ENCODE assay signal across 11 cellular contexts in genomic region chr4:139857021-139857420, GRCh38.
DNase-seq lines count a peak whose midpoint lies in the region; ATAC-seq and TF ChIP-seq lines count a peak whose summit lies in the region.
"Had no signal": no experiment of that assay in that cellular context is flagged by ENCODE, and none has a peak within 500 bp of the region (broad histone marks: within the 10 kb centered on the region; RNA-seq: fewer than 3 reads in every experiment).

No MANE protein-coding gene starts in this region.

- H3K9me3 Mint-ChIP-seq in neural crest cell = no peaks in the 10 kb centered on the region

- H3K27me3 Mint-ChIP-seq in neural crest cell (ENCODE audit: low read depth) = no peaks in the 10 kb centered on the region

- peak; percentile 51 for DNase-seq in HuH-7 (ENCODE audit: low spot score)
- peak; percentile 19 for DNase-seq in NCI-H510A (lab: John Stamatoyannopoulos, UW)
- peak; percentile 35 for DNase-seq in astrocyte of the hippocampus (ENCODE audit: low read depth, low spot score)
- no peak for DNase-seq in neural crest cell (ENCODE audit: low read depth, low spot score)
- no peak for DNase-seq in superior temporal gyrus (ENCODE audit: extremely low spot score)
- no peak for DNase-seq in 8988T
- DNase-seq: GOT3; stimulated activated CD4-positive, alpha-beta T cell treated with anti-CD3 and anti-CD28 coated beads, Interleukin-4, amount 100 ng/mL, for 4 hours had no signal

- peaks cover 53% of the 10 kb centered on the region for H3K4me1 Mint-ChIP-seq in neural crest cell

- peak overlapping the region; percentile 12 for H3K27ac Mint-ChIP-seq in neural crest cell (ENCODE audit: unreplicated experiment)

- ATAC-seq in GM18517 (IDR thresholded peaks at IDR 0.05; ENCODE audit: unreplicated experiment) = no peak
- no peak for ATAC-seq in HG03354 (IDR thresholded peaks at IDR 0.05; ENCODE audit: poor library complexity, severe bottlenecking, unreplicated experiment)
- ATAC-seq: activated naive CD4-positive, alpha-beta T cell treated with anti-CD3 and anti-CD28 coated beads, Interleukin-2, amount 50 U/mL, for 72 hours had no signal

- peaks cover 4% of the 10 kb centered on the region for H3K36me3 Mint-ChIP-seq in neural crest cell (ENCODE audit: low read depth)

- H3K4me3 Mint-ChIP-seq in neural crest cell = peak overlapping the region; percentile 55

- TF ChIP-seq CTCF in neural crest cell (conservative IDR thresholded peaks at IDR 0.05) = no peak

Comparison
In these comparisons a context has a peak if more than half of its experiments do, and no peak if none do; other contexts are left out.
1. DNase-seq: peak in HuH-7 (single experiment), NCI-H510A (single experiment) and astrocyte of the hippocampus (single experiment); none in neural crest cell (single experiment), superior temporal gyrus (single experiment) and 8988T (single experiment).